Comparison of ENCODE assay signal across 8 cellular contexts in genomic region chr10:95236068-95236903, GRCh38. TPM values are rescaled to one million over a fixed set of nuclear protein-coding genes. Genes with fewer than 3 reads are reported as not detected.
DNase-seq lines count a peak whose midpoint lies in the region; ATAC-seq and TF ChIP-seq lines count a peak whose summit lies in the region.

No MANE protein-coding gene starts in this region.

- H3K9me3 ChIP-seq in heart left ventricle (no peaks in the 10 kb centered on the region), OCI-LY7 (ENCODE audit: low read length) (no peaks in the 10 kb centered on the region)

- no peaks in the 10 kb centered on the region for H3K79me2 ChIP-seq in OCI-LY7 (ENCODE audit: insufficient read depth, low read depth, low read length)

- H3K36me3 ChIP-seq in heart left ventricle = peaks cover 0 to 94% (median 69%) of the 10 kb centered on the region in 9 donors
- no peaks in the 10 kb centered on the region for H3K36me3 ChIP-seq in OCI-LY7 (ENCODE audit: insufficient read depth, low read length)

- no peaks in the 10 kb centered on the region for H4K20me1 ChIP-seq in OCI-LY7 (ENCODE audit: insufficient read depth, low read length)

- CTCF ChIA-PET in OCI-LY7 (lab: Charles Lee; ENCODE audit: unreplicated experiment) = no interaction called here

- ATAC-seq in heart left ventricle = peak; percentile 6 to 62 (median 40)
- ATAC-seq in Right ventricle myocardium inferior = no peak
- peak; percentile 93 for ATAC-seq in HG02840 (IDR thresholded peaks at IDR 0.05; ENCODE audit: low FRiP score, unreplicated experiment)

- H2AFZ ChIP-seq in OCI-LY7 (ENCODE audit: low read length) = peak overlapping the region; percentile 52; the same call in 1 of the 2 replicates

- intact Hi-C loops in heart left ventricle (cut with DNase I) = no loop called here
- intact Hi-C loops in Right ventricle myocardium inferior (cut with DNase I) = no loop called here
- intact Hi-C loops in OCI-LY7 (cut with micrococcal nuclease; ENCODE audit: unreplicated experiment) = loop anchor here (1.0 to 2.0 kb wide), 2 partner anchors 9 to 59 kb away; no protein-coding TSS in a partner anchor

- peak overlapping the region; percentile 59 for H3K4me2 ChIP-seq in OCI-LY7 (ENCODE audit: low read length)

- POLR2A ChIA-PET in OCI-LY7 (lab: Charles Lee) = interaction anchor here (0.7 to 3.3 kb wide), 6 partner anchors 7 to 972 kb away, joined by 3 to 19 read pairs (median 8); no protein-coding TSS in a partner anchor

- DNase-seq in heart left ventricle (no peak), Right ventricle myocardium inferior (ENCODE audit: missing footprints) (no peak), OCI-LY7 (ENCODE audit: low spot score) (peak; percentile 79), foreskin fibroblast (peak; percentile 30 to 65), NCI-H1694 treated with DMSO at 0.1 percent for 48 hours (lab: John Stamatoyannopoulos, UW) (no peak), retina (no peak), NCI-H524 treated with DMSO at 0.1 percent for 48 hours (lab: John Stamatoyannopoulos, UW) (no peak)

- TF ChIP-seq POLR2A in heart left ventricle (IDR thresholded peaks at IDR 0.05) = no peak

- BruUV-seq in OCI-LY7 (replicated peaks; lab: Mats Ljungman, UMichigan) = no TSS peak

- H3K9me2 ChIP-seq in OCI-LY7 (ENCODE audit: insufficient read depth, low read length) = no peaks in the 10 kb centered on the region

- H3K27ac ChIP-seq in heart left ventricle (peak overlapping the region in 1 of 12 donors; percentile 11), OCI-LY7 (ENCODE audit: low read depth, low read length, poor library complexity, severe bottlenecking) (peak overlapping the region; percentile 96)

- WGBS in heart left ventricle, 4 donors = 72 to 86% (median 78%) methylated on average over 5 to 6 of the region's 6 CpGs

- TF ChIP-seq CTCF in heart left ventricle (IDR thresholded peaks at IDR 0.05) (no peak), OCI-LY7 (conservative IDR thresholded peaks at IDR 0.05; ENCODE audit: low read length) (peak; percentile 33; the same call in 1 of the 2 replicates), foreskin fibroblast (IDR thresholded peaks at IDR 0.05; ENCODE audit: low read depth, low read length) (no peak)

- H3K4me1 ChIP-seq in heart left ventricle (peaks cover 0 to 10% (median 0%) of the 10 kb centered on the region in 12 donors), OCI-LY7 (ENCODE audit: insufficient read depth, low read length, poor library complexity, severe bottlenecking) (peaks cover 55% of the 10 kb centered on the region)

- no peaks in the 10 kb centered on the region for H3K27me3 ChIP-seq in heart left ventricle

- H3K4me3 ChIP-seq in heart left ventricle (no peak overlapping the region), OCI-LY7 (ENCODE audit: low read depth, low read length, poor library complexity, severe bottlenecking) (peak overlapping the region; percentile 37), foreskin fibroblast (ENCODE audit: low read depth in 1 of 2, low read length in 2 of 2) (no peak overlapping the region)

RNA-seq across cellular contexts. Expression of gene ACSM6, which starts 42.2 kb away (rescaled TPM):
- under 1 TPM in 2 of 9 donors, not detected in 7; 0.20 to 0.25 TPM for total RNA-seq in heart left ventricle
- polyA plus RNA-seq in heart left ventricle = not detected
- not detected for total RNA-seq in Right ventricle myocardium inferior
- not detected in 2 replicates for total RNA-seq in OCI-LY7 (2014; rRNA removed; shearing (Covaris generic))
- not detected in 2 replicates for total RNA-seq in OCI-LY7 (2022)

RNA-seq across cellular contexts. Expression of gene PDLIM1, which starts 54.5 kb away (rescaled TPM):
- total RNA-seq in heart left ventricle = 100 to 1,000 TPM; 225 to 434 (median 349) TPM
- polyA plus RNA-seq in heart left ventricle = 100 to 1,000 TPM; 253 to 308 TPM
- 273 TPM for total RNA-seq in Right ventricle myocardium inferior
- total RNA-seq in OCI-LY7 (2014; rRNA removed; shearing (Covaris generic)) = 22.3 and 23.1 TPM in 2 replicates
- total RNA-seq in OCI-LY7 (2022) = 103 and 105 TPM in 2 replicates

Comparison
In these comparisons a context has a peak if more than half of its experiments do, and no peak if none do; other contexts are left out.
1. DNase-seq: peak in OCI-LY7 (single experiment) and foreskin fibroblast (2 of 2); none in heart left ventricle (0 of 5), Right ventricle myocardium inferior (single experiment), NCI-H1694 treated with DMSO at 0.1 percent for 48 hours (single experiment), retina (single experiment) and NCI-H524 treated with DMSO at 0.1 percent for 48 hours (single experiment).